In the genomic region with DNA sequence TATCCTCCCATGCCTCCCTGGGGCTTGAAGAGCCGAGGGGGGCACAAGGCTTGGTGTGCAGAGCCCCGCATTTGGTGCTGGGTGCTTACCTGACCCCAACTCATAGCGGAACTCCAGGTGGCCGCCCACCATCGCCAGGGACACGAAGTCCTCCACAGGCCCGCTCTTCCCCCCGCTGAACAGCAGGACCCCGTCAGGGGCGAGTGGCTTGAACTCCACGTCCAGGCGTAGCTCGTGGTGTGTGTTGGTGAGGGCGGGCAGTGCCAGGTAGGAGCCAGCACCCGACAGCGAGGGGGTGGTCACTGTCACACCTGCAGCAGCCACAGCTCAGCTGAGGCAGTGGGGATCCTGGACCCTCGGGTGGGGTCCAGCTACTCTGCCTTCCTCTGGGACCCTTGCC, we compare ENCODE assay signal across 24 cellular contexts. TPM values are rescaled to one million over a fixed set of nuclear protein-coding genes. Genes with fewer than 3 reads are reported as not detected.
DNase-seq lines count a peak whose midpoint lies in the region; ATAC-seq, FAIRE-seq and TF ChIP-seq lines count a peak whose summit lies in the region.
"Had no signal": no experiment of that assay in that cellular context is flagged by ENCODE, and none has a peak within 500 bp of the region (broad histone marks: within the 10 kb centered on the region; RNA-seq: fewer than 3 reads in every experiment).

No MANE protein-coding gene starts in this region.

- dilution Hi-C loops in endothelial cell of umbilical vein (cut with MboI; ENCODE audit: extremely low pct_ligation_motif_present, low sequenced_read_pairs): no loop called here

- CTCF ChIA-PET in K562 (lab: Yijun Ruan, JAX; ENCODE audit: low intra/inter-chr PET ratio) (no interaction called here), endothelial cell of umbilical vein (lab: Charles Lee) (no interaction called here)
- CTCF ChIA-PET in activated CD8-positive, alpha-beta memory T cell treated with anti-CD3 and anti-CD28 coated beads, Interleukin-2, amount 10 ng/mL, durations not matched to agents 7 days and 5 days (lab: Charles Lee): no interaction called here

- intact Hi-C loops in K562 (cut with micrococcal nuclease): no loop called here
- intact Hi-C loops in endothelial cell of umbilical vein (cut with micrococcal nuclease): no loop called here

- H4K8ac ChIP-seq in neuronal stem cell (ENCODE audit: low read depth, low read length) (no peak overlapping the region), mesenchymal stem cell (ENCODE audit: low read length) (no peak overlapping the region)

- FAIRE-seq in K562 (lab: Jason Lieb, UNC): no peak
- no peak for FAIRE-seq in endothelial cell of umbilical vein (lab: Jason Lieb, UNC)
- FAIRE-seq: GM12891, GM18507 had no signal

- BruUV-seq in K562 (replicated peaks; lab: Mats Ljungman, UMichigan) (no TSS peak), endothelial cell of umbilical vein (replicated peaks; lab: Mats Ljungman, UMichigan) (no TSS peak)

- H3K4me1 Mint-ChIP-seq in activated CD8-positive, alpha-beta memory T cell treated with anti-CD3 and anti-CD28 coated beads, Interleukin-2, amount 10 ng/mL, durations not matched to agents 7 days and 5 days: no peaks in the 10 kb centered on the region
- H3K4me1 Mint-ChIP-seq: CD4-positive, alpha-beta memory T cell; GM23338 had no signal

- H3K4ac ChIP-seq in neuronal stem cell (ENCODE audit: low read length) (no peak overlapping the region), mesenchymal stem cell (ENCODE audit: low read depth in 1 of 2, low read length in 2 of 2) (no peak overlapping the region)

- H2AK5ac ChIP-seq in neuronal stem cell (ENCODE audit: low read depth, low read length) (no peak overlapping the region), mesenchymal stem cell (ENCODE audit: low read length, severe bottlenecking) (no peak overlapping the region)

- TF ChIP-seq POLR2A in K562 (conservative IDR thresholded peaks at IDR 0.05) (no peak), endothelial cell of umbilical vein (IDR thresholded peaks at IDR 0.05; ENCODE audit: low read depth, low read length) (peak; percentile 24)

- H3K18ac ChIP-seq in neuronal stem cell (ENCODE audit: low read length) (no peak overlapping the region), mesenchymal stem cell (ENCODE audit: low read depth in 1 of 2, low read length in 2 of 2) (no peak overlapping the region)

- H2BK12ac ChIP-seq in neuronal stem cell (ENCODE audit: low read length) (no peak overlapping the region), mesenchymal stem cell (ENCODE audit: low read length in 2 of 2) (no peak overlapping the region)

- no peak overlapping the region for H3K27ac Mint-ChIP-seq in activated CD8-positive, alpha-beta memory T cell treated with anti-CD3 and anti-CD28 coated beads, Interleukin-2, amount 10 ng/mL, durations not matched to agents 7 days and 5 days
- H3K27ac Mint-ChIP-seq: CD4-positive, alpha-beta memory T cell; GM23338; HFFc6 had no signal

- H3K9ac ChIP-seq in K562 (ENCODE audit: insufficient read depth in 1 of 2, low read depth in 2 of 2, low read length in 2 of 2): no peak overlapping the region
- H3K9ac ChIP-seq in endothelial cell of umbilical vein (replicated peaks; ENCODE audit: extremely low read depth, insufficient read depth, low read length): no peak overlapping the region
- no peak overlapping the region for H3K9ac ChIP-seq in neuronal stem cell (ENCODE audit: low read depth, low read length, poor library complexity)
- H3K9ac ChIP-seq in mesenchymal stem cell (ENCODE audit: low read length): no peak overlapping the region

- H2BK5ac ChIP-seq in neuronal stem cell (ENCODE audit: low read length): no peak overlapping the region
- H2BK5ac ChIP-seq in mesenchymal stem cell (ENCODE audit: low read depth, low read length, poor library complexity, severe bottlenecking): no peak overlapping the region

- H4K91ac ChIP-seq in neuronal stem cell (ENCODE audit: low read depth, low read length, poor library complexity) (no peak overlapping the region), mesenchymal stem cell (ENCODE audit: low read length) (no peak overlapping the region)

- peaks cover 88% of the 10 kb centered on the region; the same call in 2 of the 3 replicates for H3K36me3 ChIP-seq in K562 (ENCODE audit: control insufficient read depth, insufficient read depth, low read length)
- peaks cover 75 to 88% of the 10 kb centered on the region in 2 experiments for H3K36me3 ChIP-seq in endothelial cell of umbilical vein (ENCODE audit: control insufficient read depth in 2 of 2, extremely low read depth in 1 of 2, insufficient read depth in 2 of 2, low read length in 2 of 2)
- H3K36me3 ChIP-seq in neuronal stem cell (replicated peaks in 1 of 2; ENCODE audit: control insufficient read depth in 2 of 2, insufficient read depth in 2 of 2, low read length in 2 of 2): peaks cover 62 to 78% of the 10 kb centered on the region in 2 donors
- H3K36me3 ChIP-seq in mesenchymal stem cell (ENCODE audit: control insufficient read depth in 1 of 2, insufficient read depth in 2 of 2, low read depth in 1 of 2, low read length in 2 of 2): peaks cover 95% of the 10 kb centered on the region in 2 experiments

- in situ Hi-C loops in K562 (cut with MboI): no loop called here

- POLR2A ChIA-PET in K562 (lab: Yijun Ruan, JAX) (no interaction called here), endothelial cell of umbilical vein (lab: Charles Lee) (interaction anchor here (0.5 kb wide), 1 partner anchor 242 kb away, joined by 5 read pairs; no protein-coding TSS in a partner anchor)

- no peaks in the 10 kb centered on the region; the same call in 1 of the 2 replicates for H4K20me1 ChIP-seq in K562 (replicated peaks; ENCODE audit: control insufficient read depth, insufficient read depth, low read length)
- H4K20me1 ChIP-seq in endothelial cell of umbilical vein (replicated peaks; ENCODE audit: control insufficient read depth, extremely low read depth, insufficient read depth, low read length): no peaks in the 10 kb centered on the region

- no peak overlapping the region for H2AFZ ChIP-seq in K562 (ENCODE audit: low read depth, low read length)
- H2AFZ ChIP-seq in endothelial cell of umbilical vein (ENCODE audit: low read depth, low read length): no peak overlapping the region
- H2AFZ ChIP-seq in neuronal stem cell (ENCODE audit: low read length): no peak overlapping the region
- H2AFZ ChIP-seq in mesenchymal stem cell (ENCODE audit: low read depth, low read length): no peak overlapping the region
- H2AFZ ChIP-seq: GM23338 had no signal

- peaks cover 7% of the 10 kb centered on the region for H3K79me1 ChIP-seq in neuronal stem cell (ENCODE audit: low read depth, low read length)
- peaks cover 25% of the 10 kb centered on the region for H3K79me1 ChIP-seq in mesenchymal stem cell (replicated peaks; ENCODE audit: low read length, poor library complexity, severe bottlenecking)

- no peak overlapping the region for H3K4me3 Mint-ChIP-seq in activated CD8-positive, alpha-beta memory T cell treated with anti-CD3 and anti-CD28 coated beads, Interleukin-2, amount 10 ng/mL, durations not matched to agents 7 days and 5 days
- H3K4me3 Mint-ChIP-seq: CD4-positive, alpha-beta memory T cell; GM23338; HFFc6 had no signal

- H2BK15ac ChIP-seq in neuronal stem cell (ENCODE audit: low read length) (no peak overlapping the region), mesenchymal stem cell (ENCODE audit: low read depth, poor library complexity, severe bottlenecking) (no peak overlapping the region)

- H3K27ac ChIP-seq in K562 (ENCODE audit: extremely low read depth, low read depth, low read length): no peak overlapping the region
- H3K27ac ChIP-seq in endothelial cell of umbilical vein (ENCODE audit: insufficient read depth, low read depth, low read length): no peak overlapping the region
- H3K27ac ChIP-seq in neuronal stem cell (replicated peaks; ENCODE audit: low read length): no peak overlapping the region
- no peak overlapping the region for H3K27ac ChIP-seq in mesenchymal stem cell (ENCODE audit: low read length, poor library complexity, severe bottlenecking)

- no peak overlapping the region for H2BK120ac ChIP-seq in neuronal stem cell (ENCODE audit: low read depth, low read length)
- H2BK120ac ChIP-seq in mesenchymal stem cell (ENCODE audit: low read depth, low read length): no peak overlapping the region

- H3K27me3 ChIP-seq in K562 (ENCODE audit: control insufficient read depth in 2 of 2, insufficient read depth in 2 of 2, low read length in 2 of 2) (no peaks in the 10 kb centered on the region), endothelial cell of umbilical vein (ENCODE audit: control insufficient read depth in 2 of 2, insufficient read depth in 2 of 2, low read length in 2 of 2) (no peaks in the 10 kb centered on the region), neuronal stem cell (ENCODE audit: control insufficient read depth in 3 of 3, insufficient read depth in 3 of 3, low read depth in 1 of 3, low read length in 3 of 3) (no peaks in the 10 kb centered on the region), mesenchymal stem cell (ENCODE audit: control insufficient read depth in 1 of 2, insufficient read depth in 1 of 2, low read length in 2 of 2) (no peaks in the 10 kb centered on the region)

- DNase-seq in K562 (ENCODE audit: extremely low read depth in 1 of 4, low spot score in 3 of 4): no peak
- DNase-seq in endothelial cell of umbilical vein (ENCODE audit: low read depth, low spot score): no peak
- DNase-seq in neuronal stem cell (ENCODE audit: low spot score): no peak
- no peak for DNase-seq in activated CD8-positive, alpha-beta memory T cell treated with anti-CD3 and anti-CD28 coated beads, Interleukin-2, amount 10 ng/mL, durations not matched to agents 7 days and 5 days
- no peak for DNase-seq in mesenchymal stem cell
- DNase-seq: C1 segment of cervical spinal cord; Calu3; CD4-positive, alpha-beta memory T cell; COR-L47; DMS53; DMS79 treated with DMSO at 0.1 percent for 48 hours; GF-D8; HFFc6 had no signal

- no peaks in the 10 kb centered on the region for H3K27me3 Mint-ChIP-seq in activated CD8-positive, alpha-beta memory T cell treated with anti-CD3 and anti-CD28 coated beads, Interleukin-2, amount 10 ng/mL, durations not matched to agents 7 days and 5 days

- H3K4me1 ChIP-seq in K562 (replicated peaks in 1 of 2; ENCODE audit: control insufficient read depth in 2 of 2, insufficient read depth in 2 of 2, low read length in 2 of 2): peaks cover 0 to 28% of the 10 kb centered on the region in 2 experiments; a peak in 1 of 5 replicates
- no peaks in the 10 kb centered on the region for H3K4me1 ChIP-seq in endothelial cell of umbilical vein (ENCODE audit: control insufficient read depth, extremely low read depth, insufficient read depth, low read length)
- H3K4me1 ChIP-seq in neuronal stem cell (ENCODE audit: control insufficient read depth in 2 of 2, insufficient read depth in 1 of 2, low read depth in 1 of 2, low read length in 2 of 2): no peaks in the 10 kb centered on the region
- peaks cover 5% of the 10 kb centered on the region for H3K4me1 ChIP-seq in mesenchymal stem cell (ENCODE audit: control insufficient read depth, insufficient read depth, low read depth, low read length)
- H3K4me1 ChIP-seq: HAP-1 had no signal

- no peaks in the 10 kb centered on the region for H3K79me2 ChIP-seq in K562 (ENCODE audit: control insufficient read depth, insufficient read depth, low read length)
- peaks cover 13% of the 10 kb centered on the region for H3K79me2 ChIP-seq in endothelial cell of umbilical vein (ENCODE audit: control insufficient read depth, insufficient read depth, low read length)

- H3K4me3 ChIP-seq in K562: no peak overlapping the region
- H3K4me3 ChIP-seq in endothelial cell of umbilical vein (replicated peaks in 1 of 3; ENCODE audit: insufficient read depth in 1 of 3, low read depth in 1 of 3, low read length in 3 of 3): no peak overlapping the region
- H3K4me3 ChIP-seq in neuronal stem cell (ENCODE audit: low read length in 2 of 2): no peak overlapping the region
- H3K4me3 ChIP-seq in mesenchymal stem cell (ENCODE audit: insufficient read depth in 1 of 2, low read depth in 1 of 2, low read length in 2 of 2): no peak overlapping the region
- H3K4me3 ChIP-seq: GM23338, HAP-1 had no signal

- ATAC-seq in K562: no peak
- no peak for ATAC-seq in activated CD8-positive, alpha-beta memory T cell treated with anti-CD3 and anti-CD28 coated beads, Interleukin-2, amount 10 ng/mL, durations not matched to agents 7 days and 5 days
- ATAC-seq in HG03045 (IDR thresholded peaks at IDR 0.05; ENCODE audit: unreplicated experiment): no peak
- ATAC-seq: GM23338 had no signal

- H3K23ac ChIP-seq in neuronal stem cell (ENCODE audit: low read depth, low read length, poor library complexity) (peak overlapping the region; percentile 65), mesenchymal stem cell (ENCODE audit: low read length in 2 of 2) (no peak overlapping the region)

- WGBS in K562 (ENCODE audit: insufficient coverage, low coverage, missing lambda C conversion rate): 92% methylated on average over 16 of the region's 17 CpGs
- WGBS in neuronal stem cell (ENCODE audit: extremely low coverage in 2 of 2, insufficient read length in 2 of 2, insufficient replicate concordance in 1 of 2), 2 donors: no CpG with 5 or more reads among the region's 17 CpGs
- WGBS in mesenchymal stem cell: 94% methylated on average over 17 of the region's 17 CpGs

- H3K36me3 Mint-ChIP-seq in activated CD8-positive, alpha-beta memory T cell treated with anti-CD3 and anti-CD28 coated beads, Interleukin-2, amount 10 ng/mL, durations not matched to agents 7 days and 5 days: peaks cover 7% of the 10 kb centered on the region

- H3K4me2 ChIP-seq in K562 (ENCODE audit: insufficient read depth, low read length): no peak overlapping the region
- H3K4me2 ChIP-seq in endothelial cell of umbilical vein (ENCODE audit: insufficient read depth, low read length): no peak overlapping the region
- H3K4me2 ChIP-seq in neuronal stem cell (ENCODE audit: insufficient read depth, low read length, poor library complexity, severe bottlenecking): no peak overlapping the region
- H3K4me2 ChIP-seq in mesenchymal stem cell (ENCODE audit: low read length, poor library complexity, severe bottlenecking): no peak overlapping the region
- H3K4me2 ChIP-seq: GM23338 had no signal

- H3K9me3 Mint-ChIP-seq in activated CD8-positive, alpha-beta memory T cell treated with anti-CD3 and anti-CD28 coated beads, Interleukin-2, amount 10 ng/mL, durations not matched to agents 7 days and 5 days (ENCODE audit: low read depth): peaks cover 7% of the 10 kb centered on the region

- TF ChIP-seq EP300 in K562 (IDR thresholded peaks at IDR 0.05; ENCODE audit: low read length): no peak

- TF ChIP-seq CTCF in K562 (IDR thresholded peaks at IDR 0.05 in 2 of 3, conservative IDR thresholded peaks at IDR 0.05 in 1 of 3; ENCODE audit: insufficient read depth in 2 of 3, low read depth in 1 of 3, low read length in 3 of 3) (no peak), endothelial cell of umbilical vein (IDR thresholded peaks at IDR 0.05; ENCODE audit: extremely low read depth in 1 of 2, insufficient read depth in 1 of 2, low read depth in 1 of 2, low read length in 2 of 2) (no peak)

- TF ChIP-seq RAD21 in K562 (CRISPR knock-in tag; conservative IDR thresholded peaks at IDR 0.05 in 1 of 2, IDR thresholded peaks at IDR 0.05 in 1 of 2): no peak

- H3K9me3 ChIP-seq in K562 (replicated peaks; ENCODE audit: control insufficient read depth, insufficient read depth, low read depth, low read length) (peaks cover 3% of the 10 kb centered on the region; the same call in 1 of the 2 replicates), endothelial cell of umbilical vein (replicated peaks; ENCODE audit: control insufficient read depth, insufficient read depth, low read length) (no peaks in the 10 kb centered on the region), neuronal stem cell (replicated peaks in 1 of 2; ENCODE audit: control insufficient read depth in 2 of 2, insufficient read depth in 1 of 2, low read depth in 1 of 2, low read length in 2 of 2) (peaks cover 9 to 14% of the 10 kb centered on the region in 2 donors), mesenchymal stem cell (ENCODE audit: control insufficient read depth, low read length) (no peaks in the 10 kb centered on the region)

- H3K9me1 ChIP-seq in K562 (ENCODE audit: control insufficient read depth, insufficient read depth, low read length) (peaks cover 5% of the 10 kb centered on the region), endothelial cell of umbilical vein (replicated peaks; ENCODE audit: control insufficient read depth, extremely low read depth, insufficient read depth, low read length) (no peaks in the 10 kb centered on the region)

- H3K14ac ChIP-seq in neuronal stem cell (ENCODE audit: low read length) (peak overlapping the region; percentile 82), mesenchymal stem cell (ENCODE audit: low read length in 2 of 2) (no peak overlapping the region)

RNA-seq across cellular contexts. Expression of a gene that starts 17.2 kb away (rescaled TPM):
- total RNA-seq in K562 (2011; cell fraction: chromatin; rRNA removed; ENCODE audit: low replicate concordance): not detected in 2 replicates
- 0.13 TPM in 1 of 2 replicates, not detected in the other for total RNA-seq in K562 (2011; cell fraction: nucleolus; rRNA removed)
- not detected in 2 replicates for total RNA-seq in K562 (2011; cell fraction: nucleoplasm; rRNA removed)
- total RNA-seq in K562 (2014; rRNA removed): not detected in 2 replicates
- not detected in 2 replicates for total RNA-seq in K562 (2014; rRNA removed; fragmentation: Illumina TruSeq; extraction: Trizol)
- total RNA-seq in K562 (2015; rRNA removed; fragmentation: Illumina TruSeq; extraction: Trizol): not detected in 2 replicates
- not detected in 2 replicates for total RNA-seq in K562 (2021)
- polyA plus RNA-seq in K562 (2011; rRNA removed): not detected in 2 replicates
- polyA plus RNA-seq in K562 (2011; cell fraction: cytosol; rRNA removed): not detected in 2 replicates
- 0.10 TPM in 1 of 2 replicates, not detected in the other for polyA plus RNA-seq in K562 (2011; cell fraction: nucleus; rRNA removed)
- polyA plus RNA-seq in K562 (2012): 5.8 and 7.0 TPM in 2 replicates
- not detected in 2 replicates for polyA plus RNA-seq in K562 (2014; fragmentation: Illumina TruSeq; extraction: Trizol)
- under 1 TPM; 0.45 to 0.48 TPM for polyA plus RNA-seq in K562 (2014; fragmentation: Nextera tagmentation; extraction: Ambion mirVana)
- not detected in 2 replicates for polyA plus RNA-seq in K562 (2014; rRNA removed)
- not detected in 2 replicates for polyA minus RNA-seq in K562 (2011; rRNA and poly(A)+ RNA removed)
- polyA minus RNA-seq in K562 (2011; cell fraction: cytosol; rRNA and poly(A)+ RNA removed): not detected in 2 replicates
- polyA minus RNA-seq in K562 (2011; cell fraction: nucleus; rRNA and poly(A)+ RNA removed): not detected in 2 replicates
- 0.42 and 0.44 TPM in 2 replicates for total RNA-seq in endothelial cell of umbilical vein
- not detected in 2 replicates for polyA plus RNA-seq in endothelial cell of umbilical vein
- polyA plus RNA-seq in endothelial cell of umbilical vein (2011; cell fraction: cytosol; rRNA removed): 0.01 and 0.04 TPM in 2 replicates
- polyA plus RNA-seq in endothelial cell of umbilical vein (2011; cell fraction: nucleus; rRNA removed): 0.05 and 0.17 TPM in 2 replicates
- polyA plus RNA-seq in endothelial cell of umbilical vein (2012): 141 and 334 TPM in 2 replicates
- polyA minus RNA-seq in endothelial cell of umbilical vein: not detected in 2 replicates
- polyA minus RNA-seq in endothelial cell of umbilical vein (2011; cell fraction: cytosol; rRNA and poly(A)+ RNA removed): not detected
- not detected in 2 replicates for polyA minus RNA-seq in endothelial cell of umbilical vein (2011; cell fraction: nucleus; rRNA and poly(A)+ RNA removed)
- polyA plus RNA-seq in neuronal stem cell (2013, experiment 1 of 2): 0.28 TPM
- polyA plus RNA-seq in neuronal stem cell (2013, experiment 2 of 2): 0.28 TPM
- total RNA-seq in activated CD8-positive, alpha-beta memory T cell treated with anti-CD3 and anti-CD28 coated beads, Interleukin-2, amount 10 ng/mL, durations not matched to agents 7 days and 5 days: not detected
- 0.25 TPM for polyA plus RNA-seq in mesenchymal stem cell (2013, experiment 1 of 2)
- 0.23 TPM for polyA plus RNA-seq in mesenchymal stem cell (2013, experiment 2 of 2)
- total RNA-seq: A172; A673; Calu3; CD4-positive, alpha-beta memory T cell; Daoy; G401; H4 had no signal
- polyA plus RNA-seq: BJ; CD4-positive, alpha-beta memory T cell had no signal

RNA-seq across cellular contexts. Expression of a gene that starts 46.3 kb away (rescaled TPM):
- total RNA-seq in K562 (2011; cell fraction: chromatin; rRNA removed; ENCODE audit: low replicate concordance): 194 and 717 TPM in 2 replicates
- total RNA-seq in K562 (2011; cell fraction: nucleolus; rRNA removed): 95.7 and 151 TPM in 2 replicates
- 249 and 315 TPM in 2 replicates for total RNA-seq in K562 (2011; cell fraction: nucleoplasm; rRNA removed)
- total RNA-seq in K562 (2014; rRNA removed): 89.9 and 91.0 TPM in 2 replicates
- 106 and 120 TPM in 2 replicates for total RNA-seq in K562 (2014; rRNA removed; fragmentation: Illumina TruSeq; extraction: Trizol)
- total RNA-seq in K562 (2015; rRNA removed; fragmentation: Illumina TruSeq; extraction: Trizol): 102 and 109 TPM in 2 replicates
- 123 TPM in 2 replicates for total RNA-seq in K562 (2021)
- polyA plus RNA-seq in K562 (2011; rRNA removed): 78.6 and 97.2 TPM in 2 replicates
- 13.8 and 29.6 TPM in 2 replicates for polyA plus RNA-seq in K562 (2011; cell fraction: cytosol; rRNA removed)
- 94.2 and 106 TPM in 2 replicates for polyA plus RNA-seq in K562 (2011; cell fraction: nucleus; rRNA removed)
- 92.9 and 103 TPM in 2 replicates for polyA plus RNA-seq in K562 (2012)
- 101 and 121 TPM in 2 replicates for polyA plus RNA-seq in K562 (2014; fragmentation: Illumina TruSeq; extraction: Trizol)
- polyA plus RNA-seq in K562 (2014; fragmentation: Nextera tagmentation; extraction: Ambion mirVana): 10 to 100 TPM; 23.3 to 30.3 TPM
- 101 and 106 TPM in 2 replicates for polyA plus RNA-seq in K562 (2014; rRNA removed)
- polyA minus RNA-seq in K562 (2011; rRNA and poly(A)+ RNA removed): 149 and 168 TPM in 2 replicates
- polyA minus RNA-seq in K562 (2011; cell fraction: cytosol; rRNA and poly(A)+ RNA removed): 39.7 and 45.1 TPM in 2 replicates
- 77.0 and 154 TPM in 2 replicates for polyA minus RNA-seq in K562 (2011; cell fraction: nucleus; rRNA and poly(A)+ RNA removed)
- 146 and 149 TPM in 2 replicates for total RNA-seq in endothelial cell of umbilical vein
- 18.5 and 27.2 TPM in 2 replicates for polyA plus RNA-seq in endothelial cell of umbilical vein
- polyA plus RNA-seq in endothelial cell of umbilical vein (2011; cell fraction: cytosol; rRNA removed): 33.6 and 34.2 TPM in 2 replicates
- 135 and 168 TPM in 2 replicates for polyA plus RNA-seq in endothelial cell of umbilical vein (2011; cell fraction: nucleus; rRNA removed)
- 73.6 and 92.2 TPM in 2 replicates for polyA plus RNA-seq in endothelial cell of umbilical vein (2012)
- 76.2 and 79.0 TPM in 2 replicates for polyA minus RNA-seq in endothelial cell of umbilical vein
- polyA minus RNA-seq in endothelial cell of umbilical vein (2011; cell fraction: cytosol; rRNA and poly(A)+ RNA removed): 15.6 TPM
- polyA minus RNA-seq in endothelial cell of umbilical vein (2011; cell fraction: nucleus; rRNA and poly(A)+ RNA removed): 124 and 167 TPM in 2 replicates
- 20.9 TPM for polyA plus RNA-seq in neuronal stem cell (2013, experiment 1 of 2)
- 21.8 TPM for polyA plus RNA-seq in neuronal stem cell (2013, experiment 2 of 2)
- total RNA-seq in activated CD8-positive, alpha-beta memory T cell treated with anti-CD3 and anti-CD28 coated beads, Interleukin-2, amount 10 ng/mL, durations not matched to agents 7 days and 5 days: 10 to 100 TPM; 83.9 to 96.8 TPM
- polyA plus RNA-seq in mesenchymal stem cell (2013, experiment 1 of 2): 30.1 TPM
- 29.8 TPM for polyA plus RNA-seq in mesenchymal stem cell (2013, experiment 2 of 2)
